17 cellular contexts compared by ENCODE assay signal in the genomic region with DNA sequence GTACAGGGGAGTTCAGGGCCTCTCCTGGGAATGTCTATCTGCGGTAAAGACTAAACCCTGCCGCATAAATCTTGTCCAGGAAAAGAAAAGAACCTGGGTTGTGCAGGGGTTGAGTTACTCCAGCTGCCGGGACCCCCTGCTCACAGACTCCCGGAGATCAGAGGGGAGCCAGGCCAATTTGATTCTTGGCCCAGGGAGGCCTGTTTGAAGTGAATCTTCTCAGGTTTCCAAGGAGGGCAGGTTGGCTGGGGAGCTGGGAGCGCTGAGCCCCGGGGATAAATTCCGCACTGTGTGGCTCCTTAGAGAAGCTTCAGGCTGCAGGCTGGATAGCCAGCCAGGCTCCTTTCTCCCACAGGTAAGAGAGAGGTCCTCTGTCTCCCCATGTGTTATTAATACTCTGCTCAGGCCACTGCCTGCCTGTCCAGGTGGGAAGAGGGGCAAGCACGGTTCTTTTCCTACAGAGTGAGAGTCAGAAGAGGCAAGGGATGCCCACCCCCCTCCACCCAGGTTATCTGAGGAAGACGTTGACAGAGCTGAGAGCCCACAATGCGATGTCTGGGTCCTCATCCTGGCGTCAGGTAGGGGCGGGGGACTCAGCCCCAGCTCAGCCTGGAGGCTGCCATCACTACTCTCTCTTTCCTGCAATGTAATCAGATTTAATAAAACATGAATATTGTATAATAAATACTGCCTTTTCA.
DNase-seq lines count a peak whose midpoint lies in the region; TF ChIP-seq lines count a peak whose summit lies in the region.
"Had no signal": no experiment of that assay in that cellular context is flagged by ENCODE, and none has a peak within 500 bp of the region (broad histone marks: within the 10 kb centered on the region; RNA-seq: fewer than 3 reads in every experiment).

No MANE protein-coding gene starts in this region.

- H3K27me3 ChIP-seq in H7 (ENCODE audit: control insufficient read depth, insufficient read depth, low read length) (no peaks in the 10 kb centered on the region), stomach (no peaks in the 10 kb centered on the region)
- H3K27me3 ChIP-seq: Peyer's patch had no signal

- TF ChIP-seq POLR2A in stomach (IDR thresholded peaks at IDR 0.05): no peak

- no peaks in the 10 kb centered on the region for H3K9me3 ChIP-seq in stomach
- H3K9me3 ChIP-seq: Peyer's patch had no signal

- H3K4me3 ChIP-seq in H7 (ENCODE audit: insufficient read depth, low read depth, low read length) (no peak overlapping the region), stomach (no peak overlapping the region)
- H3K4me3 ChIP-seq: Peyer's patch had no signal

- intact Hi-C loops in posterior vena cava (cut with DNase I): loop anchor here in 1 of 2 donors (10.0 kb wide), 1 partner anchor 675 kb away; no protein-coding TSS in a partner anchor
- intact Hi-C loops in stomach (cut with DNase I; ENCODE audit: low total_unique reads): loop anchor here (10.0 kb wide), 1 partner anchor 415 kb away; no protein-coding TSS in a partner anchor

- H3K4me1 ChIP-seq in stomach: peaks cover 0 to 7% (median 3%) of the 10 kb centered on the region in 4 donors

- POLR2A ChIA-PET in HEK293T (lab: Yijun Ruan, JAX): no interaction called here

- CTCF ChIA-PET in HEK293T (lab: Yijun Ruan, JAX): no interaction called here

- H3K27ac ChIP-seq in stomach: no peak overlapping the region
- H3K27ac ChIP-seq: C4-2B, Peyer's patch had no signal

- DNase-seq in H7 (peak; percentile 42), SK-N-DZ (ENCODE audit: low spot score) (peak; percentile 56), islet precursor cell (peak; percentile 62), posterior vena cava (ENCODE audit: low spot score) (peak; percentile 51), stomach (no peak), NCI-H2227 (lab: John Stamatoyannopoulos, UW; ENCODE audit: unreplicated experiment) (no peak), HEK293T (ENCODE audit: extremely low spot score) (no peak)
- DNase-seq: AML-193; DMS79; IMR-90; Karpas-422; NCI-H1436; NCI-H1930; NCI-H748 treated with DMSO at 0.1 percent for 48 hours; NK-92 treated with Interleukin-12 subunit alpha and Interleukin-12 subunit beta, amount 100 ng/mL, for 24 hours; Peyer's patch had no signal

- no peak for TF ChIP-seq EP300 in stomach (IDR thresholded peaks at IDR 0.05)

- WGBS in stomach, 5 donors: 82 to 86% (median 86%) methylated on average over 10 to 12 of the region's 12 CpGs

- H3K36me3 ChIP-seq in H7 (replicated peaks; ENCODE audit: control insufficient read depth, insufficient read depth, low read length) (no peaks in the 10 kb centered on the region), stomach (no peaks in the 10 kb centered on the region)
- H3K36me3 ChIP-seq: Peyer's patch had no signal

- no peak for TF ChIP-seq CTCF in stomach (IDR thresholded peaks at IDR 0.05)

TF ChIP-seq in HEK293T, 16 proteins besides CTCF, POLR2A, EP300 and RAD21:
- no peak for TF ChIP-seq NFRKB (IDR thresholded peaks at IDR 0.05)
- no peak for TF ChIP-seq PKNOX1 (IDR thresholded peaks at IDR 0.05)
- no peak for TF ChIP-seq TARDBP (IDR thresholded peaks at IDR 0.05)
- no peak for TF ChIP-seq HDGF (IDR thresholded peaks at IDR 0.05; ENCODE audit: borderline replicate concordance)
- no peak for TF ChIP-seq FOXA1 (IDR thresholded peaks at IDR 0.05)
- TF ChIP-seq LEF1 (IDR thresholded peaks at IDR 0.05; ENCODE audit: borderline replicate concordance): no peak
- no peak for TF ChIP-seq ELF4 (IDR thresholded peaks at IDR 0.05)
TF ChIP-seq in HEK293T: peak in this region for 0.

Comparison
In these comparisons a context has a peak if more than half of its experiments do, and no peak if none do; other contexts are left out.
1. DNase-seq: peak in H7 (single experiment), SK-N-DZ (single experiment), islet precursor cell (single experiment) and posterior vena cava (single experiment); none in stomach (single experiment), NCI-H2227 (single experiment) and HEK293T (single experiment).